In the genomic region with DNA sequence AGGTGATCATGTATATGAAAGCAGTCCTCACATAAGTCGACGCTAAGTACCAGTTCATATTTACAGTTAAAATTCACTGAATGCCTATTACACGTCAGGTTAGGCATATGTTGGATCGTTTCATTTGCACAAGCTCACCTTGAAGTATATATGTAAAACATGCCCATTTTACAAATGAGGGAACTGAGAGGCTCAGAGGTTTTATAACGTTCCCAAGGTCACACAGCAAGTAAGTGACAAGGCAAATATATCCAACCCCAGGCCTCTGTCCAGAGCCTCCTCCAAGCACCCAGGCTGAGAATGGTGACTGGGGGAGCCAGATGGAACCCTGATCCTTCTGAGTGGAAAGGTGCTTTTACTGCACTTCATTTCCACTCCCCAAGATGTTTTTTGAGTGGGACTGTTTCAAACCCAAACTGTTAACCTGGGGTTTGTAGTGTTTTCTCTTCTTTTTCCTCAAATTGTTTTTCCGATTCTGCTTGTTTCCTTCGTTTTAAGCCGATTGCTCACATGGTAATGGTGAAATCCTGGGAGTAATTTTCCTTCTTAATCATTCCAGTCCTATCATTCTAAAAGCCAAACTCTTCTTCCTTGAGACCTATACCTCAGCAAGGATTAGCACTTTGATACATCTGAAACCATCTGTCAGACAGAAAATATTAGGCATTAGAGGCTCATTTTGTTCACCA, we compare ENCODE assay signal across 8 cellular contexts. TPM values are rescaled to one million over a fixed set of nuclear protein-coding genes. Genes with fewer than 3 reads are reported as not detected.
A peak's percentile ranks its signal among the peaks of the same experiment; 100 is the strongest.
DNase-seq lines count a peak whose midpoint lies in the region; ATAC-seq and TF ChIP-seq lines count a peak whose summit lies in the region.

No MANE protein-coding gene starts in this region.

- DNase-seq in NCI-H69 (lab: John Stamatoyannopoulos, UW), result peak; percentile 53
- DNase-seq in effector memory CD4-positive, alpha-beta T cell, result no peak
- peak; percentile 63 for DNase-seq in osteoblast (ENCODE audit: insufficient read length, low spot score, missing footprints)
- no peak for DNase-seq in islet precursor cell
- no peak for DNase-seq in NCI-H748 treated with DMSO at 0.1 percent for 48 hours (lab: John Stamatoyannopoulos, UW)
- DNase-seq in effector CD4-positive, alpha-beta T cell, result no peak
- no peak for DNase-seq in T1000 (lab: John Stamatoyannopoulos, UW)

- H3K79me2 ChIP-seq in osteoblast (ENCODE audit: insufficient read depth, low read length), result peaks cover 29% of the 10 kb centered on the region

- H3K9me3 ChIP-seq in effector memory CD4-positive, alpha-beta T cell (ENCODE audit: control insufficient read depth, low read length), result no peaks in the 10 kb centered on the region
- H3K9me3 ChIP-seq in osteoblast (ENCODE audit: low read depth, low read length), result no peaks in the 10 kb centered on the region

- no peaks in the 10 kb centered on the region for H3K27me3 ChIP-seq in effector memory CD4-positive, alpha-beta T cell (replicated peaks; ENCODE audit: control insufficient read depth, insufficient read depth, low read length, poor library complexity, severe bottlenecking)
- H3K27me3 ChIP-seq in osteoblast (ENCODE audit: insufficient read depth, low read length), result no peaks in the 10 kb centered on the region

- H3K4me1 ChIP-seq in effector memory CD4-positive, alpha-beta T cell (ENCODE audit: control insufficient read depth, insufficient read depth, low read length, poor library complexity, severe bottlenecking), result peaks cover 7% of the 10 kb centered on the region
- peaks cover 19% of the 10 kb centered on the region for H3K4me1 ChIP-seq in osteoblast (ENCODE audit: insufficient read depth, low read length)

- peak overlapping the region; percentile 99 for H2AFZ ChIP-seq in osteoblast (ENCODE audit: low read length)

- H3K27ac ChIP-seq in effector memory CD4-positive, alpha-beta T cell (ENCODE audit: insufficient read depth, low read length, poor library complexity, severe bottlenecking), result peak overlapping the region; percentile 83
- H3K27ac ChIP-seq in osteoblast (ENCODE audit: low read depth, low read length), result peak overlapping the region; percentile 78

- peak; percentile 5 for ATAC-seq in GM19395 (IDR thresholded peaks at IDR 0.05; ENCODE audit: unreplicated experiment)

- peak overlapping the region; percentile 98 for H3K4me2 ChIP-seq in osteoblast (ENCODE audit: insufficient read depth, low read length)

- no peaks in the 10 kb centered on the region for H4K20me1 ChIP-seq in osteoblast (ENCODE audit: insufficient read depth, low read length)

- no peaks in the 10 kb centered on the region for H3K36me3 ChIP-seq in effector memory CD4-positive, alpha-beta T cell (ENCODE audit: control insufficient read depth, insufficient read depth, low read length)
- H3K36me3 ChIP-seq in osteoblast (ENCODE audit: insufficient read depth, low read length), result no peaks in the 10 kb centered on the region

- H3K4me3 ChIP-seq in effector memory CD4-positive, alpha-beta T cell (ENCODE audit: insufficient read depth, low read depth, low read length, poor library complexity, severe bottlenecking), result peak overlapping the region; percentile 75
- H3K4me3 ChIP-seq in osteoblast (ENCODE audit: insufficient read depth, low read length), result peak overlapping the region; percentile 85

- no peak for TF ChIP-seq CTCF in osteoblast (IDR thresholded peaks at IDR 0.05; ENCODE audit: extremely low read depth, low read depth, low read length)

RNA-seq across cellular contexts. Expression of gene SMIM20, which starts 0.8 kb away (rescaled TPM):
- total RNA-seq in osteoblast, result 34.7 and 41.3 TPM in 2 replicates

RNA-seq across cellular contexts. Expression of gene SEL1L3, which starts 52.0 kb away (rescaled TPM):
- total RNA-seq in osteoblast, result 66.6 and 83.6 TPM in 2 replicates

Comparison
In these comparisons a context has a peak if more than half of its experiments do, and no peak if none do; other contexts are left out.
1. DNase-seq: peak in NCI-H69 (single experiment) and osteoblast (single experiment); none in effector memory CD4-positive, alpha-beta T cell (0 of 3), islet precursor cell (single experiment), NCI-H748 treated with DMSO at 0.1 percent for 48 hours (single experiment), effector CD4-positive, alpha-beta T cell (single experiment) and T1000 (single experiment).